Comparison of ENCODE assay signal across 8 cellular contexts in the genomic region with DNA sequence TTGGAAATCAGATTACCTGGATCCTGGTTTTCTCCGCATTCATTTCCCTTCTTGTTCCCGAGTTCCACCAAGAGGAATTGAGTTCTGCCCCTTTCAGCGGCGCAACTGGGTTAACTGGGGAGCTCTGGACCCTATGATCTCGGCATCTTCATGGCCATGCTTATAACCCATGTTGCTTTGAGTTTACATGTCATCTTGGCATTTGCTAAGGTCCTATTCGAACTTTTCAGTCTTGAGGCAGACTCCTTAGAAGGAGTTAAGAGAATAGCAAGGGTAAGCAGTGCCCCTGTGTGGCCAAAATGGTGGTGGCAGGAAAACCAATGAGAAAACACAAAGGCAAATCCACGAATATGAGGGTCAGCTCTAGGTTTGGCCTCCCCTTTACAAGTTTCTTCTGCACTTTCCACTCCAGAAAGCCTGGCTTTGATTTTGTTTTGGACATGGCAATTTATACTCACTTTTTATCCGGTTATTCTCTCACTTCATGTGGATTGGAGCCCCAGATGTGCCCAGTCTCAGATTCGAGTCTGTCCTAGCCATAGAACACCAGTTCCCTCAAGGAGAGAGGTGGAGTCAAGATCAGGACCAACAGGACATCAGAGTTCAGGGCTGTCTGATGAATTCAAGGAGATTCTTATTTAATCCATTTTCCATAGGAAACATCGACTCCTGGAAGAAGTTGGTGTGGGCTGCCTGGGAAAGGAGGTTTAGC. TPM values are rescaled to one million over a fixed set of nuclear protein-coding genes. Genes with fewer than 3 reads are reported as not detected.
DNase-seq lines count a peak whose midpoint lies in the region; ATAC-seq and TF ChIP-seq lines count a peak whose summit lies in the region.

No MANE protein-coding gene starts in this region.

- no peaks in the 10 kb centered on the region for H3K36me3 ChIP-seq in lung (ENCODE audit: control insufficient read depth in 2 of 2, insufficient read depth in 2 of 2, low read length in 2 of 2)

- H3K27me3 ChIP-seq in lung (ENCODE audit: control insufficient read depth, insufficient read depth) = no peaks in the 10 kb centered on the region

- DNase-seq in GM04503 (ENCODE audit: low read depth) (peak; percentile 21), NCI-H2227 treated with DMSO at 0.1 percent for 48 hours (lab: John Stamatoyannopoulos, UW) (peak; percentile 63), lung (ENCODE audit: low spot score) (peak; percentile 52)
- peak; percentile 44 to 54 for DNase-seq in activated CD4-positive, alpha-beta T cell treated with anti-CD3 and anti-CD28 coated beads, Interleukin-2, amount 50 U/mL, for 4 hours
- DNase-seq in effector CD8-positive, alpha-beta T cell (lab: John Stamatoyannopoulos, UW) = peak; percentile 20
- peak in 2 of 3 experiments; percentile 14 to 57 for DNase-seq in stimulated activated CD4-positive, alpha-beta T cell treated with anti-CD3 and anti-CD28 coated beads, TNF-alpha, amount 100 ng/mL, for 24 hours (ENCODE audit: low read depth in 3 of 3)

- peaks cover 0 to 6% of the 10 kb centered on the region in 2 donors for H3K4me1 ChIP-seq in lung (ENCODE audit: control insufficient read depth in 2 of 2, insufficient read depth in 2 of 2, low read length in 2 of 2)

- peak; percentile 60 for TF ChIP-seq CTCF in lung (IDR thresholded peaks at IDR 0.05; ENCODE audit: control extremely low read depth, extremely low read depth)

- 20 to 27% methylated on average over 10 of the region's 10 CpGs for WGBS in lung, 2 donors

- H3K9me3 ChIP-seq in lung (ENCODE audit: control insufficient read depth in 2 of 2, insufficient read depth in 1 of 2, low read length in 1 of 2) = no peaks in the 10 kb centered on the region

- peak; percentile 82 for ATAC-seq in HG02642 (IDR thresholded peaks at IDR 0.05; ENCODE audit: poor library complexity, unreplicated experiment)
- ATAC-seq in lung (ENCODE audit: insufficient read depth, low FRiP score) = peak; percentile 69
- no peak for ATAC-seq in GM19023 (IDR thresholded peaks at IDR 0.05; ENCODE audit: unreplicated experiment)

- no peak overlapping the region for H3K4me3 ChIP-seq in lung

- no peak overlapping the region for H3K27ac ChIP-seq in lung (ENCODE audit: low read depth in 1 of 2, low read length in 1 of 2)

RNA-seq across cellular contexts. Expression of gene FBXO3, which starts 55.3 kb away (rescaled TPM):
- total RNA-seq in lung = 10 to 100 TPM; 23.0 to 46.4 TPM
- 10 to 100 TPM; 13.6 to 23.8 TPM for polyA plus RNA-seq in lung
